In genomic region chr2:109428281-109428680, GRCh38 we compare ENCODE assay signal across 19 cellular contexts.
"Had no signal": no experiment of that assay in that cellular context is flagged by ENCODE, and none has a peak within 500 bp of the region (broad histone marks: within the 10 kb centered on the region; RNA-seq: fewer than 3 reads in every experiment).

No MANE protein-coding gene starts in this region.

- H3K4me3 Mint-ChIP-seq: activated CD4-positive, alpha-beta T cell treated with anti-CD3 and anti-CD28 coated beads, Interleukin-2, amount 10 ng/mL, durations not matched to agents 7 days and 5 days; activated CD8-positive, alpha-beta memory T cell treated with anti-CD3 and anti-CD28 coated beads, Interleukin-2, amount 10 ng/mL, durations not matched to agents 7 days and 5 days; activated CD8-positive, alpha-beta T cell treated with anti-CD3 and anti-CD28 coated beads for 36 hours; activated naive CD4-positive, alpha-beta T cell treated with anti-CD3 and anti-CD28 coated beads, Interleukin-2, amount 50 U/mL, for 24 hours; brain; dendritic cell treated with granulocyte-macrophage colony-stimulating factor and Interleukin-4, amounts not matched to agents 40 ng/mL and 50 ng/mL, for 4 days; T-helper 2 cell treated with Interferon-gamma antibody and Interleukin-4, amounts not matched to agents 5 μg/mL and 100 μg/mL, for 36 hours had no signal

- H3K27me3 Mint-ChIP-seq: activated CD4-positive, alpha-beta T cell treated with anti-CD3 and anti-CD28 coated beads, Interleukin-2, amount 10 ng/mL, durations not matched to agents 7 days and 5 days; activated CD8-positive, alpha-beta T cell treated with anti-CD3 and anti-CD28 coated beads for 36 hours; activated naive CD4-positive, alpha-beta T cell treated with anti-CD3 and anti-CD28 coated beads, Interleukin-2, amount 50 U/mL, for 24 hours; brain; dendritic cell treated with granulocyte-macrophage colony-stimulating factor and Interleukin-4, amounts not matched to agents 40 ng/mL and 50 ng/mL, for 4 days; naive thymus-derived CD8-positive, alpha-beta T cell had no signal

- ATAC-seq: activated CD8-positive, alpha-beta memory T cell treated with anti-CD3 and anti-CD28 coated beads, Interleukin-2, amount 10 ng/mL, durations not matched to agents 7 days and 5 days; activated CD8-positive, alpha-beta T cell treated with anti-CD3 and anti-CD28 coated beads for 36 hours; left lobe of liver; naive thymus-derived CD8-positive, alpha-beta T cell had no signal

- H3K27ac Mint-ChIP-seq: activated CD4-positive, alpha-beta T cell treated with anti-CD3 and anti-CD28 coated beads, Interleukin-2, amount 10 ng/mL, durations not matched to agents 7 days and 5 days; activated CD8-positive, alpha-beta memory T cell treated with anti-CD3 and anti-CD28 coated beads, Interleukin-2, amount 10 ng/mL, durations not matched to agents 7 days and 5 days; activated CD8-positive, alpha-beta T cell treated with anti-CD3 and anti-CD28 coated beads for 36 hours; activated naive CD4-positive, alpha-beta T cell treated with anti-CD3 and anti-CD28 coated beads, Interleukin-2, amount 50 U/mL, for 24 hours; dendritic cell treated with granulocyte-macrophage colony-stimulating factor and Interleukin-4, amounts not matched to agents 40 ng/mL and 50 ng/mL, for 4 days; naive thymus-derived CD8-positive, alpha-beta T cell; T-helper 2 cell treated with Interferon-gamma antibody and Interleukin-4, amounts not matched to agents 5 μg/mL and 100 μg/mL, for 36 hours had no signal

- H3K9me3 Mint-ChIP-seq: activated CD4-positive, alpha-beta T cell treated with anti-CD3 and anti-CD28 coated beads, Interleukin-2, amount 10 ng/mL, durations not matched to agents 7 days and 5 days; activated CD8-positive, alpha-beta T cell treated with anti-CD3 and anti-CD28 coated beads for 36 hours; activated naive CD4-positive, alpha-beta T cell treated with anti-CD3 and anti-CD28 coated beads, Interleukin-2, amount 50 U/mL, for 24 hours; dendritic cell treated with granulocyte-macrophage colony-stimulating factor and Interleukin-4, amounts not matched to agents 40 ng/mL and 50 ng/mL, for 4 days; naive thymus-derived CD8-positive, alpha-beta T cell; T-helper 2 cell treated with Interferon-gamma antibody and Interleukin-4, amounts not matched to agents 5 μg/mL and 100 μg/mL, for 36 hours had no signal

- DNase-seq: activated CD4-positive, alpha-beta T cell treated with anti-CD3 and anti-CD28 coated beads, Interleukin-2, amount 10 ng/mL, durations not matched to agents 7 days and 5 days; activated CD4-positive, CD25-positive, alpha-beta regulatory T cell treated with anti-CD3 and anti-CD28 coated beads, Interleukin-2, amount 50 U/mL, for 72 hours; activated CD8-positive, alpha-beta memory T cell treated with anti-CD3 and anti-CD28 coated beads, Interleukin-2, amount 10 ng/mL, durations not matched to agents 7 days and 5 days; activated CD8-positive, alpha-beta T cell treated with anti-CD3 and anti-CD28 coated beads for 36 hours; activated gamma-delta T cell treated with Interleukin-2 at 50 U/mL for 16 hours; activated T-cell treated with anti-CD3 and anti-CD28 coated beads for 4 hours; anterior cingulate cortex; effector CD4-positive, alpha-beta T cell; foreskin melanocyte; naive thymus-derived CD8-positive, alpha-beta T cell; stimulated activated CD4-positive, alpha-beta T cell treated with anti-CD3 and anti-CD28 coated beads, Interleukin-12 subunit alpha, Interleukin-12 subunit beta, amount 100 ng/mL, for 4 hours; stimulated activated CD4-positive, alpha-beta T cell treated with anti-CD3 and anti-CD28 coated beads, Interleukin-4, amount 100 ng/mL, for 4 hours; stomach; WERI-Rb-1 had no signal

- H3K4me1 Mint-ChIP-seq: activated naive CD4-positive, alpha-beta T cell treated with anti-CD3 and anti-CD28 coated beads, Interleukin-2, amount 50 U/mL, for 24 hours had no signal

- H3K36me3 Mint-ChIP-seq: activated CD8-positive, alpha-beta memory T cell treated with anti-CD3 and anti-CD28 coated beads, Interleukin-2, amount 10 ng/mL, durations not matched to agents 7 days and 5 days; activated naive CD4-positive, alpha-beta T cell treated with anti-CD3 and anti-CD28 coated beads, Interleukin-2, amount 50 U/mL, for 24 hours had no signal
